12 cellular contexts compared by ENCODE assay signal in the genomic region with DNA sequence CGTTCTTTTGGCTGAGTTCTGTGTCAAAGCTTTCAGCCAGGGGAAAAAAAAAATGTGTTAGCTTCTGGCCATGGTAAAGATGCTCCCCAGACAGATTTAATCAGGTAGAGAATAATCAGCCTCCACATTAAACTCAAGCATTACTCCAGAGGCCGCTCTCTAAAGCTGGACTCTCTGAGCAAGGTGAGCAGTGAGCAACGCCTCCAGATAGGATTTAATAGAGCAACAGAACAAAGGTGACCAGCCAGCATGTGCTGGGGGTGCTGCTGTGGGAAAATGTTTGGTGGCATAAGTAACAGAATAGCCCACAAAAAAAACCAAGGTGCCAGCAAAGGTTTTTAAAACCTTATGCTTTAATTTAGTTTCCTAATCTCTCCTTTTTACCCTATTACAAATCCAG.
DNase-seq lines count a peak whose midpoint lies in the region; TF ChIP-seq lines count a peak whose summit lies in the region.
"Had no signal": no experiment of that assay in that cellular context is flagged by ENCODE, and none has a peak within 500 bp of the region (broad histone marks: within the 10 kb centered on the region; RNA-seq: fewer than 3 reads in every experiment).

No MANE protein-coding gene starts in this region.

- no peak overlapping the region for H2AK5ac ChIP-seq in mesenchymal stem cell (ENCODE audit: low read length, severe bottlenecking)

- 83% methylated on average over 2 of the region's 3 CpGs for WGBS in mesenchymal stem cell

- H3K27ac ChIP-seq in CD4-positive, alpha-beta memory T cell (ENCODE audit: low read depth, low read length): peak overlapping the region; percentile 20
- H3K27ac ChIP-seq in mesenchymal stem cell (ENCODE audit: low read length, poor library complexity, severe bottlenecking) (no peak overlapping the region), coronary artery (no peak overlapping the region)
- H3K27ac ChIP-seq: GM23248, Peyer's patch had no signal

- H3K18ac ChIP-seq in mesenchymal stem cell (ENCODE audit: low read depth in 1 of 2, low read length in 2 of 2): no peak overlapping the region

- H3K4me3 ChIP-seq in CD4-positive, alpha-beta memory T cell (ENCODE audit: low read length in 2 of 2): no peak overlapping the region
- H3K4me3 ChIP-seq in mesenchymal stem cell (ENCODE audit: insufficient read depth in 1 of 2, low read depth in 1 of 2, low read length in 2 of 2) (no peak overlapping the region), coronary artery (no peak overlapping the region)
- H3K4me3 ChIP-seq: GM12878, GM23248, Peyer's patch had no signal

- H3K4me1 ChIP-seq in CD4-positive, alpha-beta memory T cell (ENCODE audit: insufficient read depth, low read length): peaks cover 45% of the 10 kb centered on the region
- H3K4me1 ChIP-seq in mesenchymal stem cell (ENCODE audit: control insufficient read depth, insufficient read depth, low read depth, low read length): peaks cover 10% of the 10 kb centered on the region

- no peak overlapping the region for H2AFZ ChIP-seq in mesenchymal stem cell (ENCODE audit: low read depth, low read length)
- H2AFZ ChIP-seq: GM23248 had no signal

- H3K27me3 ChIP-seq in CD4-positive, alpha-beta memory T cell (ENCODE audit: insufficient read depth, low read length): no peaks in the 10 kb centered on the region
- no peaks in the 10 kb centered on the region for H3K27me3 ChIP-seq in mesenchymal stem cell (ENCODE audit: control insufficient read depth in 1 of 2, insufficient read depth in 1 of 2, low read length in 2 of 2)
- H3K27me3 ChIP-seq: Peyer's patch had no signal

- no peak overlapping the region for H2BK15ac ChIP-seq in mesenchymal stem cell (ENCODE audit: low read depth, poor library complexity, severe bottlenecking)

- H4K8ac ChIP-seq in mesenchymal stem cell (ENCODE audit: low read length): no peak overlapping the region

- no peak overlapping the region for H2BK5ac ChIP-seq in mesenchymal stem cell (ENCODE audit: low read depth, low read length, poor library complexity, severe bottlenecking)

- TF ChIP-seq CTCF in coronary artery (IDR thresholded peaks at IDR 0.05): no peak

- H2BK12ac ChIP-seq in mesenchymal stem cell (ENCODE audit: low read length in 2 of 2): no peak overlapping the region

- H2BK120ac ChIP-seq in mesenchymal stem cell (ENCODE audit: low read depth, low read length): no peak overlapping the region

- no peak overlapping the region for H4K91ac ChIP-seq in mesenchymal stem cell (ENCODE audit: low read length)

- peak overlapping the region; percentile 46 for H3K9ac ChIP-seq in mesenchymal stem cell (ENCODE audit: low read length)
- H3K9ac ChIP-seq: GM23248 had no signal

- CTCF ChIA-PET in CD4-positive, alpha-beta memory T cell (lab: Charles Lee; ENCODE audit: partially characterized antibody): interaction anchor here (1.0 to 4.3 kb wide), 27 partner anchors 7 to 450 kb away, joined by 3 to 81 read pairs (median 7); partner anchors contain the start of gene FYN

- peaks cover 48 to 70% of the 10 kb centered on the region in 2 donors for H3K36me3 Mint-ChIP-seq in CD4-positive, alpha-beta memory T cell
- peaks cover 80% of the 10 kb centered on the region for H3K36me3 Mint-ChIP-seq in activated T-helper 2 cell treated with anti-CD3 and anti-CD28 coated beads, Interferon-gamma antibody, Interleukin-2, Interleukin-4, amounts not matched to agents 10 μg/mL and 5 μg/mL and 100 μg/mL, durations not matched to agents 14 hours and 24 hours and 36 hours (ENCODE audit: low read depth)

- no peak overlapping the region for H3K4me2 ChIP-seq in mesenchymal stem cell (ENCODE audit: low read length, poor library complexity, severe bottlenecking)

- H3K4me3 Mint-ChIP-seq in CD4-positive, alpha-beta memory T cell: no peak overlapping the region
- no peak overlapping the region for H3K4me3 Mint-ChIP-seq in activated T-helper 2 cell treated with anti-CD3 and anti-CD28 coated beads, Interferon-gamma antibody, Interleukin-2, Interleukin-4, amounts not matched to agents 10 μg/mL and 5 μg/mL and 100 μg/mL, durations not matched to agents 14 hours and 24 hours and 36 hours (ENCODE audit: low read depth)
- H3K4me3 Mint-ChIP-seq: CD14-positive monocyte had no signal

- H3K9me3 Mint-ChIP-seq in CD4-positive, alpha-beta memory T cell: no peaks in the 10 kb centered on the region
- no peaks in the 10 kb centered on the region for H3K9me3 Mint-ChIP-seq in activated T-helper 2 cell treated with anti-CD3 and anti-CD28 coated beads, Interferon-gamma antibody, Interleukin-2, Interleukin-4, amounts not matched to agents 10 μg/mL and 5 μg/mL and 100 μg/mL, durations not matched to agents 14 hours and 24 hours and 36 hours
- H3K9me3 Mint-ChIP-seq: CD14-positive monocyte had no signal

- H3K23ac ChIP-seq in mesenchymal stem cell (ENCODE audit: low read length in 2 of 2): no peak overlapping the region

- H3K79me1 ChIP-seq in mesenchymal stem cell (replicated peaks; ENCODE audit: low read length, poor library complexity, severe bottlenecking): no peaks in the 10 kb centered on the region

- no peaks in the 10 kb centered on the region for H3K27me3 Mint-ChIP-seq in CD4-positive, alpha-beta memory T cell
- H3K27me3 Mint-ChIP-seq in activated T-helper 2 cell treated with anti-CD3 and anti-CD28 coated beads, Interferon-gamma antibody, Interleukin-2, Interleukin-4, amounts not matched to agents 10 μg/mL and 5 μg/mL and 100 μg/mL, durations not matched to agents 14 hours and 24 hours and 36 hours (ENCODE audit: low read depth): no peaks in the 10 kb centered on the region

- no peak overlapping the region for H3K14ac ChIP-seq in mesenchymal stem cell (ENCODE audit: low read length in 2 of 2)

- peaks cover 56% of the 10 kb centered on the region for H3K36me3 ChIP-seq in CD4-positive, alpha-beta memory T cell (ENCODE audit: insufficient read depth, low read length)
- H3K36me3 ChIP-seq in mesenchymal stem cell (ENCODE audit: control insufficient read depth in 1 of 2, insufficient read depth in 2 of 2, low read depth in 1 of 2, low read length in 2 of 2): peaks cover 9 to 68% of the 10 kb centered on the region in 2 experiments

- intact Hi-C loops in CD4-positive, alpha-beta memory T cell (cut with micrococcal nuclease): no loop called here
- intact Hi-C loops in activated T-helper 2 cell treated with anti-CD3 and anti-CD28 coated beads, Interferon-gamma antibody, Interleukin-2, Interleukin-4, amounts not matched to agents 10 μg/mL and 5 μg/mL and 100 μg/mL, durations not matched to agents 14 hours and 24 hours and 36 hours (cut with micrococcal nuclease): no loop called here

- H3K27ac Mint-ChIP-seq in CD4-positive, alpha-beta memory T cell: peak overlapping the region; percentile 91 to 97 (median 95)
- peak overlapping the region; percentile 49 for H3K27ac Mint-ChIP-seq in activated T-helper 2 cell treated with anti-CD3 and anti-CD28 coated beads, Interferon-gamma antibody, Interleukin-2, Interleukin-4, amounts not matched to agents 10 μg/mL and 5 μg/mL and 100 μg/mL, durations not matched to agents 14 hours and 24 hours and 36 hours

- H3K4ac ChIP-seq in mesenchymal stem cell (ENCODE audit: low read depth in 1 of 2, low read length in 2 of 2): no peak overlapping the region

- H3K4me1 Mint-ChIP-seq in CD4-positive, alpha-beta memory T cell: peaks cover 34 to 54% (median 42%) of the 10 kb centered on the region in 4 donors
- H3K4me1 Mint-ChIP-seq in activated T-helper 2 cell treated with anti-CD3 and anti-CD28 coated beads, Interferon-gamma antibody, Interleukin-2, Interleukin-4, amounts not matched to agents 10 μg/mL and 5 μg/mL and 100 μg/mL, durations not matched to agents 14 hours and 24 hours and 36 hours (ENCODE audit: low read depth): peaks cover 38% of the 10 kb centered on the region

- no peaks in the 10 kb centered on the region for H3K9me3 ChIP-seq in CD4-positive, alpha-beta memory T cell (ENCODE audit: control insufficient read depth in 1 of 2, low read length in 2 of 2)
- no peaks in the 10 kb centered on the region for H3K9me3 ChIP-seq in mesenchymal stem cell (ENCODE audit: control insufficient read depth, low read length)
- H3K9me3 ChIP-seq: Peyer's patch had no signal

- POLR2A ChIA-PET in CD4-positive, alpha-beta memory T cell (lab: Charles Lee; ENCODE audit: partially characterized antibody): interaction anchor here (1.0 to 3.4 kb wide), 6 partner anchors 13 to 334 kb away, joined by 3 to 23 read pairs (median 7); no protein-coding TSS in a partner anchor

- DNase-seq in activated CD8-positive, alpha-beta memory T cell treated with anti-CD3 and anti-CD28 coated beads for 24 hours: peak; percentile 38
- no peak for DNase-seq in activated CD8-positive, alpha-beta memory T cell treated with anti-CD3 and anti-CD28 coated beads, Interleukin-2, amount 50 U/mL, for 48 hours
- DNase-seq in CD4-positive, alpha-beta memory T cell: no peak
- DNase-seq in activated T-helper 2 cell treated with anti-CD3 and anti-CD28 coated beads, Interferon-gamma antibody, Interleukin-2, Interleukin-4, amounts not matched to agents 10 μg/mL and 5 μg/mL and 100 μg/mL, durations not matched to agents 14 hours and 24 hours and 36 hours (ENCODE audit: low spot score): no peak
- no peak for DNase-seq in mesenchymal stem cell
- no peak for DNase-seq in NCI-H510A treated with DMSO at 0.1 percent for 48 hours (lab: John Stamatoyannopoulos, UW)
- DNase-seq in coronary artery (ENCODE audit: low spot score): no peak
- DNase-seq in DMS79 (lab: John Stamatoyannopoulos, UW): no peak
